Comparison of ENCODE assay signal across 1 cellular context in genomic region chr5:2575292-2575691, GRCh38.
TF ChIP-seq lines count a peak whose summit lies in the region.

No MANE protein-coding gene starts in this region.

TF ChIP-seq in GM23338, 12 proteins besides CTCF, POLR2A, EP300 and RAD21 (continued from another document):
- TF ChIP-seq, protein P1, sequence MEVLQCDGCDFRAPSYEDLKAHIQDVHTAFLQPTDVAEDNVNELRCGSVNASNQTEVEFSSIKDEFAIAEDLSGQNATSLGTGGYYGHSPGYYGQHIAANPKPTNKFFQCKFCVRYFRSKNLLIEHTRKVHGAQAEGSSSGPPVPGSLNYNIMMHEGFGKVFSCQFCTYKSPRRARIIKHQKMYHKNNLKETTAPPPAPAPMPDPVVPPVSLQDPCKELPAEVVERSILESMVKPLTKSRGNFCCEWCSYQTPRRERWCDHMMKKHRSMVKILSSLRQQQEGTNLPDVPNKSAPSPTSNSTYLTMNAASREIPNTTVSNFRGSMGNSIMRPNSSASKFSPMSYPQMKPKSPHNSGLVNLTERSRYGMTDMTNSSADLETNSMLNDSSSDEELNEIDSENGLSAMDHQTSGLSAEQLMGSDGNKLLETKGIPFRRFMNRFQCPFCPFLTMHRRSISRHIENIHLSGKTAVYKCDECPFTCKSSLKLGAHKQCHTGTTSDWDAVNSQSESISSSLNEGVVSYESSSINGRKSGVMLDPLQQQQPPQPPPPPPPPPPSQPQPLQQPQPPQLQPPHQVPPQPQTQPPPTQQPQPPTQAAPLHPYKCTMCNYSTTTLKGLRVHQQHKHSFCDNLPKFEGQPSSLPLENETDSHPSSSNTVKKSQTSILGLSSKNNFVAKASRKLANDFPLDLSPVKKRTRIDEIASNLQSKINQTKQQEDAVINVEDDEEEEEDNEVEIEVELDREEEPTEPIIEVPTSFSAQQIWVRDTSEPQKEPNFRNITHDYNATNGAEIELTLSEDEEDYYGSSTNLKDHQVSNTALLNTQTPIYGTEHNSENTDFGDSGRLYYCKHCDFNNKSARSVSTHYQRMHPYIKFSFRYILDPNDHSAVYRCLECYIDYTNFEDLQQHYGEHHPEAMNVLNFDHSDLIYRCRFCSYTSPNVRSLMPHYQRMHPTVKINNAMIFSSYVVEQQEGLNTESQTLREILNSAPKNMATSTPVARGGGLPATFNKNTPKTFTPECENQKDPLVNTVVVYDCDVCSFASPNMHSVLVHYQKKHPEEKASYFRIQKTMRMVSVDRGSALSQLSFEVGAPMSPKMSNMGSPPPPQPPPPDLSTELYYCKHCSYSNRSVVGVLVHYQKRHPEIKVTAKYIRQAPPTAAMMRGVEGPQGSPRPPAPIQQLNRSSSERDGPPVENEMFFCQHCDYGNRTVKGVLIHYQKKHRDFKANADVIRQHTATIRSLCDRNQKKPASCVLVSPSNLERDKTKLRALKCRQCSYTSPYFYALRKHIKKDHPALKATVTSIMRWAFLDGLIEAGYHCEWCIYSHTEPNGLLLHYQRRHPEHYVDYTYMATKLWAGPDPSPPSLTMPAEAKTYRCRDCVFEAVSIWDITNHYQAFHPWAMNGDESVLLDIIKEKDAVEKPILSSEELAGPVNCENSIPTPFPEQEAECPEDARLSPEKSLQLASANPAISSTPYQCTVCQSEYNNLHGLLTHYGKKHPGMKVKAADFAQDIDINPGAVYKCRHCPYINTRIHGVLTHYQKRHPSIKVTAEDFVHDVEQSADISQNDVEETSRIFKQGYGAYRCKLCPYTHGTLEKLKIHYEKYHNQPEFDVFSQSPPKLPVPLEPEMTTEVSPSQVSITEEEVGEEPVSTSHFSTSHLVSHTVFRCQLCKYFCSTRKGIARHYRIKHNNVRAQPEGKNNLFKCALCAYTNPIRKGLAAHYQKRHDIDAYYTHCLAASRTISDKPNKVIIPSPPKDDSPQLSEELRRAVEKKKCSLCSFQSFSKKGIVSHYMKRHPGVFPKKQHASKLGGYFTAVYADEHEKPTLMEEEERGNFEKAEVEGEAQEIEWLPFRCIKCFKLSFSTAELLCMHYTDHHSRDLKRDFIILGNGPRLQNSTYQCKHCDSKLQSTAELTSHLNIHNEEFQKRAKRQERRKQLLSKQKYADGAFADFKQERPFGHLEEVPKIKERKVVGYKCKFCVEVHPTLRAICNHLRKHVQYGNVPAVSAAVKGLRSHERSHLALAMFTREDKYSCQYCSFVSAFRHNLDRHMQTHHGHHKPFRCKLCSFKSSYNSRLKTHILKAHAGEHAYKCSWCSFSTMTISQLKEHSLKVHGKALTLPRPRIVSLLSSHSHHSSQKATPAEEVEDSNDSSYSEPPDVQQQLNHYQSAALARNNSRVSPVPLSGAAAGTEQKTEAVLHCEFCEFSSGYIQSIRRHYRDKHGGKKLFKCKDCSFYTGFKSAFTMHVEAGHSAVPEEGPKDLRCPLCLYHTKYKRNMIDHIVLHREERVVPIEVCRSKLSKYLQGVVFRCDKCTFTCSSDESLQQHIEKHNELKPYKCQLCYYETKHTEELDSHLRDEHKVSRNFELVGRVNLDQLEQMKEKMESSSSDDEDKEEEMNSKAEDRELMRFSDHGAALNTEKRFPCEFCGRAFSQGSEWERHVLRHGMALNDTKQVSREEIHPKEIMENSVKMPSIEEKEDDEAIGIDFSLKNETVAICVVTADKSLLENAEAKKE (CRISPR knock-in tag; IDR thresholded peaks at IDR 0.05): no peak
